1 cellular context compared by ENCODE assay signal in genomic region chr2:41836944-41837343, GRCh38.
TF ChIP-seq lines count a peak whose summit lies in the region.

No MANE protein-coding gene starts in this region.

TF ChIP-seq in HepG2, 621 proteins besides CTCF, POLR2A, EP300 and RAD21 (continued from another document and continues in another):
- TF ChIP-seq HMGXB4 (CRISPR knock-in tag; IDR thresholded peaks at IDR 0.05; ENCODE audit: borderline replicate concordance in 1 of 2, low read depth in 1 of 2) (no peak), SIN3A (IDR thresholded peaks at IDR 0.05; ENCODE audit: borderline replicate concordance, low read depth, low read length) (peak; percentile 91), ZNF557 (CRISPR knock-in tag; IDR thresholded peaks at IDR 0.05) (peak; percentile 63; the same call in 1 of the 2 replicates), ZBTB43 (CRISPR knock-in tag; conservative IDR thresholded peaks at IDR 0.05) (no peak), ZNF589 (CRISPR knock-in tag; conservative IDR thresholded peaks at IDR 0.05) (no peak), RBAK (CRISPR knock-in tag; IDR thresholded peaks at IDR 0.05) (no peak), ISX (CRISPR knock-in tag; conservative IDR thresholded peaks at IDR 0.05) (no peak), KDM3A (CRISPR knock-in tag; IDR thresholded peaks at IDR 0.05; ENCODE audit: low read depth) (no peak), DBP (CRISPR knock-in tag; IDR thresholded peaks at IDR 0.05; ENCODE audit: not compliant biosample characterization) (no peak), ETV5 (CRISPR knock-in tag; IDR thresholded peaks at IDR 0.05; ENCODE audit: borderline replicate concordance) (0 out of 2 replicates have a peak, but pooled peaks have one; percentile 14), ZNF441 (CRISPR knock-in tag; IDR thresholded peaks at IDR 0.05; ENCODE audit: borderline replicate concordance) (peak; percentile 92), ADNP (CRISPR knock-in tag; IDR thresholded peaks at IDR 0.05) (no peak), NR2F6 (IDR thresholded peaks at IDR 0.05) (no peak), NR2F6 (CRISPR knock-in tag; IDR thresholded peaks at IDR 0.05) (peak; percentile 49; the same call in 1 of the 2 replicates), NFE2L1 (CRISPR knock-in tag; IDR thresholded peaks at IDR 0.05; ENCODE audit: borderline replicate concordance) (no peak), ZNF235 (CRISPR knock-in tag; IDR thresholded peaks at IDR 0.05; ENCODE audit: borderline replicate concordance) (no peak), SP140L (CRISPR knock-in tag; IDR thresholded peaks at IDR 0.05; ENCODE audit: borderline replicate concordance) (peak; percentile 91; the same call in 1 of the 2 replicates), ZNF615 (CRISPR knock-in tag; IDR thresholded peaks at IDR 0.05; ENCODE audit: borderline replicate concordance) (no peak), ZNF513 (CRISPR knock-in tag; conservative IDR thresholded peaks at IDR 0.05) (no peak), ATF2 (CRISPR knock-in tag; IDR thresholded peaks at IDR 0.05) (no peak), ZBTB1 (CRISPR knock-in tag; IDR thresholded peaks at IDR 0.05; ENCODE audit: borderline replicate concordance) (no peak; the same call in 1 of the 2 replicates), GZF1 (CRISPR knock-in tag; IDR thresholded peaks at IDR 0.05) (no peak), CC2D1A (CRISPR knock-in tag; IDR thresholded peaks at IDR 0.05) (no peak), E2F1 (CRISPR knock-in tag; IDR thresholded peaks at IDR 0.05) (no peak), ZFP41 (CRISPR knock-in tag; IDR thresholded peaks at IDR 0.05; ENCODE audit: borderline replicate concordance) (no peak), KDM2A (CRISPR knock-in tag; IDR thresholded peaks at IDR 0.05; ENCODE audit: borderline replicate concordance, low read depth) (no peak), ZNF512 (CRISPR knock-in tag; IDR thresholded peaks at IDR 0.05) (no peak), HIVEP1 (CRISPR knock-in tag; IDR thresholded peaks at IDR 0.05) (no peak), MLXIP (CRISPR knock-in tag; IDR thresholded peaks at IDR 0.05; ENCODE audit: borderline replicate concordance) (no peak), KDM6A (CRISPR knock-in tag; IDR thresholded peaks at IDR 0.05; ENCODE audit: low read depth) (no peak), ZNF180 (CRISPR knock-in tag; IDR thresholded peaks at IDR 0.05; ENCODE audit: borderline replicate concordance, low read depth) (no peak), IRF2 (CRISPR knock-in tag; IDR thresholded peaks at IDR 0.05) (0 out of 2 replicates have a peak, but pooled peaks have one; percentile 24), JUND (CRISPR knock-in tag; IDR thresholded peaks at IDR 0.05) (no peak), FUBP1 (CRISPR knock-in tag; IDR thresholded peaks at IDR 0.05; ENCODE audit: borderline replicate concordance) (no peak), SATB2 (CRISPR knock-in tag; IDR thresholded peaks at IDR 0.05) (no peak; the same call in 1 of the 2 replicates), ZNF274 (CRISPR knock-in tag; IDR thresholded peaks at IDR 0.05) (no peak), TFDP2 (CRISPR knock-in tag; IDR thresholded peaks at IDR 0.05) (no peak), ZNF766 (CRISPR knock-in tag; IDR thresholded peaks at IDR 0.05; ENCODE audit: borderline replicate concordance) (no peak), YY1 (IDR thresholded peaks at IDR 0.05; ENCODE audit: insufficient read depth, insufficient replicate concordance, low read depth, low read length) (no peak), TRAFD1 (CRISPR knock-in tag; IDR thresholded peaks at IDR 0.05; ENCODE audit: borderline replicate concordance) (no peak), ZNF3 (CRISPR knock-in tag; IDR thresholded peaks at IDR 0.05) (no peak; the same call in 1 of the 2 replicates)
